Comparison of ENCODE assay signal across 8 cellular contexts in genomic region chr2:169479257-169480078, GRCh38. TPM values are rescaled to one million over a fixed set of nuclear protein-coding genes. Genes with fewer than 3 reads are reported as not detected.
DNase-seq lines count a peak whose midpoint lies in the region; ATAC-seq and TF ChIP-seq lines count a peak whose summit lies in the region.

TSS of gene BBS5 (plus strand) at chr2:169479494. CDS start at chr2:169479554, 60 bp downstream.

- peak within 1 kb of the TSS; percentile 44 for H3K27ac ChIP-seq in CD8-positive, alpha-beta T cell (ENCODE audit: low read depth, low read length)
- H3K27ac ChIP-seq in OCI-LY1 (ENCODE audit: low read depth, low read length, poor library complexity, severe bottlenecking) (no peak within 1 kb of the TSS), esophagus muscularis mucosa (replicated peaks in 1 of 4) (peak within 1 kb of the TSS; percentile 78 to 85 (median 81)), muscle layer of colon (ENCODE audit: low read depth, low read length) (peak within 1 kb of the TSS; percentile 90)

- H3K9ac ChIP-seq in OCI-LY1 (ENCODE audit: low read length) (peak within 1 kb of the TSS; percentile 65), muscle layer of colon (ENCODE audit: low read length) (peak within 1 kb of the TSS; percentile 54)

- intact Hi-C loops in CD8-positive, alpha-beta T cell (cut with DNase I, micrococcal nuclease) = loop anchor here (5.0 kb wide), 2 partner anchors 88 to 93 kb away; partner anchors contain the start of gene FASTKD1 (in 1 of the 2)
- intact Hi-C loops in esophagus muscularis mucosa (cut with DNase I) = no loop called here

- peak within 1 kb of the TSS; percentile 76 for H3K4me3 ChIP-seq in CD8-positive, alpha-beta T cell (ENCODE audit: low read depth, low read length)
- peak within 1 kb of the TSS; percentile 75 for H3K4me3 ChIP-seq in OCI-LY1 (ENCODE audit: low read depth, low read length, poor library complexity, severe bottlenecking)
- peak within 1 kb of the TSS; percentile 67 to 81 (median 74) for H3K4me3 ChIP-seq in esophagus muscularis mucosa
- peak within 1 kb of the TSS; percentile 76 to 97 for H3K4me3 ChIP-seq in muscle layer of colon (ENCODE audit: low read depth in 1 of 2, low read length in 2 of 2)

- peak within 1 kb of the TSS; percentile 94 for H3K4me2 ChIP-seq in OCI-LY1 (ENCODE audit: low read length)

- no peaks in the 10 kb centered on the region for H3K9me3 Mint-ChIP-seq in CD8-positive, alpha-beta T cell

- WGBS in esophagus muscularis mucosa = under 1% methylated on average over 42 of the region's 71 CpGs

- POLR2A ChIA-PET in CD8-positive, alpha-beta T cell (lab: Charles Lee) = interaction anchor here (1.0 to 1.5 kb wide), 4 partner anchors 9 to 105 kb away, joined by 3 to 7 read pairs (median 6); partner anchors contain the start of gene FASTKD1

- H3K4me1 ChIP-seq in CD8-positive, alpha-beta T cell (ENCODE audit: insufficient read depth, low read length) = peaks cover 12% of the 10 kb centered on the region
- H3K4me1 ChIP-seq in OCI-LY1 (ENCODE audit: insufficient read depth, low read length, severe bottlenecking) (peaks cover 12% of the 10 kb centered on the region), esophagus muscularis mucosa (peaks cover 0 to 29% (median 16%) of the 10 kb centered on the region in 4 donors), muscle layer of colon (ENCODE audit: insufficient read depth, low read length) (peaks cover 6% of the 10 kb centered on the region)

- H3K36me3 Mint-ChIP-seq in CD8-positive, alpha-beta T cell = peaks cover 17% of the 10 kb centered on the region

- no peaks in the 10 kb centered on the region for H3K36me3 ChIP-seq in CD8-positive, alpha-beta T cell (ENCODE audit: insufficient read depth, low read length)
- H3K36me3 ChIP-seq in OCI-LY1 (ENCODE audit: insufficient read depth, low read length) (no peaks in the 10 kb centered on the region), esophagus muscularis mucosa (peaks cover 0 to 26% (median 18%) of the 10 kb centered on the region in 4 donors), muscle layer of colon (ENCODE audit: insufficient read depth, low read length) (peaks cover 26% of the 10 kb centered on the region)

- peak within 1 kb of the TSS; percentile 90; the same call in 1 of the 2 replicates for H2AFZ ChIP-seq in OCI-LY1 (ENCODE audit: low read length)

- TF ChIP-seq EP300 in esophagus muscularis mucosa (IDR thresholded peaks at IDR 0.05) = no peak

- TF ChIP-seq CTCF in CD8-positive, alpha-beta T cell (IDR thresholded peaks at IDR 0.05) = peak; percentile 34
- TF ChIP-seq CTCF in OCI-LY1 (IDR thresholded peaks at IDR 0.05; ENCODE audit: low read length) (peak; percentile 65; the same call in 1 of the 2 replicates), esophagus muscularis mucosa (IDR thresholded peaks at IDR 0.05) (peak; percentile 40 to 44 (median 41))

- H3K27me3 ChIP-seq in CD8-positive, alpha-beta T cell (ENCODE audit: insufficient read depth, low read length) = no peaks in the 10 kb centered on the region
- H3K27me3 ChIP-seq in OCI-LY1 (ENCODE audit: insufficient read depth, low read length) (no peaks in the 10 kb centered on the region), esophagus muscularis mucosa (no peaks in the 10 kb centered on the region), muscle layer of colon (ENCODE audit: control insufficient read depth in 1 of 2, insufficient read depth in 2 of 2, low read length in 2 of 2) (no peaks in the 10 kb centered on the region)

- DNase-seq in CD8-positive, alpha-beta T cell = peak; percentile 42 to 82 (median 65)
- DNase-seq in HPDE6-E6E7 (ENCODE audit: extremely low spot score) (peak; percentile 55), esophagus muscularis mucosa (ENCODE audit: extremely low spot score) (no peak)
- DNase-seq in activated T-cell treated with anti-CD3 and anti-CD28 coated beads, Interleukin-2, amount 50 U/mL, for 1 hour = peak; percentile 72
- DNase-seq in stimulated activated CD8-positive, alpha-beta memory T cell treated with anti-CD3 and anti-CD28 coated beads, Interleukin-7, amount 100 ng/mL, for 1 hour (ENCODE audit: low read depth in 2 of 2) = peak; percentile 26 to 43

- H3K4me1 Mint-ChIP-seq in CD8-positive, alpha-beta T cell (ENCODE audit: low read depth) = peaks cover 20% of the 10 kb centered on the region

- no peaks in the 10 kb centered on the region for H3K9me3 ChIP-seq in CD8-positive, alpha-beta T cell (ENCODE audit: low read length)
- no peaks in the 10 kb centered on the region for H3K9me3 ChIP-seq in OCI-LY1 (ENCODE audit: low read length)
- H3K9me3 ChIP-seq in esophagus muscularis mucosa = no peaks in the 10 kb centered on the region
- no peaks in the 10 kb centered on the region for H3K9me3 ChIP-seq in muscle layer of colon (ENCODE audit: low read length)

- H3F3A ChIP-seq in OCI-LY1 (ENCODE audit: insufficient read depth, low read length) = no peaks in the 10 kb centered on the region

- H4K20me1 ChIP-seq in OCI-LY1 (ENCODE audit: insufficient read depth, low read length) = no peaks in the 10 kb centered on the region

- CTCF ChIA-PET in CD8-positive, alpha-beta T cell (lab: Charles Lee) = interaction anchor here (1.1 kb wide), 2 partner anchors 10 to 49 kb away, joined by 3 to 8 read pairs; no protein-coding TSS in a partner anchor

- peak within 1 kb of the TSS; percentile 95 for H3K4me3 Mint-ChIP-seq in CD8-positive, alpha-beta T cell

- no peaks in the 10 kb centered on the region for H3K27me3 Mint-ChIP-seq in CD8-positive, alpha-beta T cell (ENCODE audit: low read depth)

- H3K9me2 ChIP-seq in OCI-LY1 (ENCODE audit: low read depth, low read length) = no peaks in the 10 kb centered on the region

- TF ChIP-seq POLR2A in esophagus muscularis mucosa (IDR thresholded peaks at IDR 0.05; ENCODE audit: low read depth) = no peak

- no peaks in the 10 kb centered on the region for H3K79me2 ChIP-seq in OCI-LY1 (ENCODE audit: insufficient read depth, low read length)

- peak; percentile 96 for ATAC-seq in CD8-positive, alpha-beta T cell
- ATAC-seq in GM19463 (IDR thresholded peaks at IDR 0.05; ENCODE audit: unreplicated experiment) = peak; percentile 97

- peak within 1 kb of the TSS; percentile 81 for H3K27ac Mint-ChIP-seq in CD8-positive, alpha-beta T cell

RNA-seq across cellular contexts. Expression of gene BBS5, which starts in this region (rescaled TPM):
- total RNA-seq in CD8-positive, alpha-beta T cell = 1 to 10 TPM; 2.1 to 2.7 TPM
- total RNA-seq in esophagus muscularis mucosa = 10 to 100 TPM in 1 of 4 donors, 1 to 10 TPM in 3; 6.6 to 11.2 (median 7.9) TPM
